ENCODE assay signal across 16 cellular contexts in genomic region chr7:47195641-47196040, GRCh38.
DNase-seq lines count a peak whose midpoint lies in the region; ATAC-seq and TF ChIP-seq lines count a peak whose summit lies in the region.
"Had no signal": no experiment of that assay in that cellular context is flagged by ENCODE, and none has a peak within 500 bp of the region (broad histone marks: within the 10 kb centered on the region; RNA-seq: fewer than 3 reads in every experiment).

No MANE protein-coding gene starts in this region.

- peaks cover 2% of the 10 kb centered on the region for H3K27me3 Mint-ChIP-seq in chondrocyte (ENCODE audit: low read depth)
- H3K27me3 Mint-ChIP-seq in progenitor cell of endocrine pancreas, result peaks cover under 1% of the 10 kb centered on the region
- H3K27me3 Mint-ChIP-seq: activated CD4-positive, alpha-beta T cell treated with anti-CD3 and anti-CD28 coated beads, Interleukin-2, amount 10 ng/mL, durations not matched to agents 24 days and 14 days had no signal

- H3K36me3 Mint-ChIP-seq in chondrocyte (ENCODE audit: low read depth) (no peaks in the 10 kb centered on the region), progenitor cell of endocrine pancreas (ENCODE audit: insufficient read depth) (no peaks in the 10 kb centered on the region)
- H3K36me3 Mint-ChIP-seq: memory B cell had no signal

- DNase-seq in GM12865 (ENCODE audit: low read depth), result no peak
- DNase-seq in NCI-H524 (lab: John Stamatoyannopoulos, UW), result peak; percentile 38 to 42
- no peak for DNase-seq in chondrocyte (ENCODE audit: low spot score)
- DNase-seq in progenitor cell of endocrine pancreas (ENCODE audit: low spot score, unreplicated experiment), result no peak
- DNase-seq in stimulated activated naive CD8-positive, alpha-beta T cell treated with anti-CD3 and anti-CD28 coated beads, Interleukin-15, Interleukin-2, amounts not matched to agents 100 U/mL and 50 U/mL, for 24 hours, result no peak
- DNase-seq: activated CD4-positive, alpha-beta T cell treated with anti-CD3 and anti-CD28 coated beads, Interleukin-2, amount 10 ng/mL, durations not matched to agents 24 days and 14 days; DMS79; MG63; stimulated activated CD4-positive, alpha-beta T cell treated with anti-CD3 and anti-CD28 coated beads, Interleukin-4, amount 100 ng/mL, for 24 hours; stimulated activated naive CD8-positive, alpha-beta T cell treated with anti-CD3 and anti-CD28 coated beads, Interleukin-15, amount 100 ng/mL, for 72 hours had no signal

- ATAC-seq in stimulated activated naive CD8-positive, alpha-beta T cell treated with anti-CD3 and anti-CD28 coated beads, Interleukin-15, Interleukin-2, amounts not matched to agents 100 U/mL and 50 U/mL, for 24 hours, result no peak
- no peak for ATAC-seq in GM18870 (IDR thresholded peaks at IDR 0.05; ENCODE audit: unreplicated experiment)
- ATAC-seq in HG03469 (IDR thresholded peaks at IDR 0.05; ENCODE audit: unreplicated experiment), result no peak
- ATAC-seq: stimulated activated naive CD8-positive, alpha-beta T cell treated with anti-CD3 and anti-CD28 coated beads, Interleukin-15, amount 100 ng/mL, for 72 hours had no signal

- no peak overlapping the region for H3K4me3 ChIP-seq in GM12865 (ENCODE audit: low read depth, low read length)
- H3K4me3 ChIP-seq: MG63, prostate gland, SK-N-MC had no signal

- TF ChIP-seq CTCF in GM12865 (IDR thresholded peaks at IDR 0.05; ENCODE audit: insufficient read depth, low read depth, low read length, missing control alignments), result peak; percentile 9
- TF ChIP-seq CTCF in chondrocyte (IDR thresholded peaks at IDR 0.05), result peak; percentile 45
- peak; percentile 25 for TF ChIP-seq CTCF in progenitor cell of endocrine pancreas (IDR thresholded peaks at IDR 0.05; ENCODE audit: unreplicated experiment)

- H3K4me3 Mint-ChIP-seq in chondrocyte (ENCODE audit: unreplicated experiment) (no peak overlapping the region), progenitor cell of endocrine pancreas (ENCODE audit: low read depth) (no peak overlapping the region)
- H3K4me3 Mint-ChIP-seq: activated CD4-positive, alpha-beta T cell treated with anti-CD3 and anti-CD28 coated beads, Interleukin-2, amount 10 ng/mL, durations not matched to agents 24 days and 14 days; memory B cell; stimulated activated naive CD8-positive, alpha-beta T cell treated with anti-CD3 and anti-CD28 coated beads, Interleukin-15, amount 100 ng/mL, for 72 hours had no signal

- H3K9me3 Mint-ChIP-seq in chondrocyte (ENCODE audit: low read depth) (no peaks in the 10 kb centered on the region), progenitor cell of endocrine pancreas (ENCODE audit: low read depth) (no peaks in the 10 kb centered on the region)
- H3K9me3 Mint-ChIP-seq: activated CD4-positive, alpha-beta T cell treated with anti-CD3 and anti-CD28 coated beads, Interleukin-2, amount 10 ng/mL, durations not matched to agents 24 days and 14 days; activated T-helper 2 cell treated with anti-CD3 and anti-CD28 coated beads, Interferon-gamma antibody, Interleukin-2, Interleukin-4, amounts not matched to agents 10 μg/mL and 5 μg/mL and 100 μg/mL, durations not matched to agents 14 hours and 24 hours and 36 hours; memory B cell; stimulated activated naive CD8-positive, alpha-beta T cell treated with anti-CD3 and anti-CD28 coated beads, Interleukin-15, amount 100 ng/mL, for 72 hours had no signal

- H3K4me1 Mint-ChIP-seq in chondrocyte (ENCODE audit: low read depth) (no peaks in the 10 kb centered on the region), progenitor cell of endocrine pancreas (ENCODE audit: low read depth) (peaks cover 3% of the 10 kb centered on the region)
- H3K4me1 Mint-ChIP-seq: activated CD4-positive, alpha-beta T cell treated with anti-CD3 and anti-CD28 coated beads, Interleukin-2, amount 10 ng/mL, durations not matched to agents 24 days and 14 days; stimulated activated naive CD8-positive, alpha-beta T cell treated with anti-CD3 and anti-CD28 coated beads, Interleukin-15, amount 100 ng/mL, for 72 hours had no signal

- H3K27ac Mint-ChIP-seq in chondrocyte (ENCODE audit: unreplicated experiment) (no peak overlapping the region), progenitor cell of endocrine pancreas (no peak overlapping the region)
- H3K27ac Mint-ChIP-seq: activated CD4-positive, alpha-beta T cell treated with anti-CD3 and anti-CD28 coated beads, Interleukin-2, amount 10 ng/mL, durations not matched to agents 24 days and 14 days; activated T-helper 2 cell treated with anti-CD3 and anti-CD28 coated beads, Interferon-gamma antibody, Interleukin-2, Interleukin-4, amounts not matched to agents 10 μg/mL and 5 μg/mL and 100 μg/mL, durations not matched to agents 14 hours and 24 hours and 36 hours; memory B cell; stimulated activated naive CD8-positive, alpha-beta T cell treated with anti-CD3 and anti-CD28 coated beads, Interleukin-15, amount 100 ng/mL, for 72 hours had no signal

Comparison
In these comparisons a context has a peak if more than half of its experiments do, and no peak if none do; other contexts are left out.
1. DNase-seq: peak in NCI-H524 (2 of 2); none in GM12865 (single experiment), chondrocyte (single experiment), progenitor cell of endocrine pancreas (single experiment) and stimulated activated naive CD8-positive, alpha-beta T cell treated with anti-CD3 and anti-CD28 coated beads, Interleukin-15, Interleukin-2, amounts not matched to agents 100 U/mL and 50 U/mL, for 24 hours (single experiment).
2. Peak in every context shown above with its lines, with median percentiles within 50 percentile points of each other: CTCF ChIP-seq.